In the genomic region with DNA sequence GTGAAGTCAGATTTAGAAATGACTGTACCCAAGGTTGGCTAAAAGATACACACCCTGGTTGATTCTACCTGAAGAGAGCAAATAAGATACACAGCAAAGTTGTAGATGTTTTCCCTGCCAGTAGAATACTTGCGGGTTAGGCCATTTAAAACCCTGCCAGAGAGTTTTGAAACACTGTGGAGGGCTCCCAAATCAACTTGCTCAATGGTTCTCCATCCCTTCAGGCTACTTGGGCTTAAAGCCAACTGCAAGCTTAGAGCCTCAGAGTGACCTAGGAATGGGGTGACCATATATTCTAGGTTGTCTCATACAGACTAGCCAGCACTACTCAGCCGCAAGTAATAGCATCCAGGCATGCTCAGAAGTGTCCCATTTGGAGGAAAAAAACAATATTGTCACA, we compare ENCODE assay signal across 19 cellular contexts. TPM values are rescaled to one million over a fixed set of nuclear protein-coding genes. Genes with fewer than 3 reads are reported as not detected.
A peak's percentile ranks its signal among the peaks of the same experiment; 100 is the strongest.
DNase-seq lines count a peak whose midpoint lies in the region; ATAC-seq and TF ChIP-seq lines count a peak whose summit lies in the region.
"Had no signal": no experiment of that assay in that cellular context is flagged by ENCODE, and none has a peak within 500 bp of the region (broad histone marks: within the 10 kb centered on the region; RNA-seq: fewer than 3 reads in every experiment).

No MANE protein-coding gene starts in this region.

- TF ChIP-seq CTCF in RWPE2 (IDR thresholded peaks at IDR 0.05; ENCODE audit: poor library complexity, severe bottlenecking) (no peak), fibroblast of villous mesenchyme (IDR thresholded peaks at IDR 0.05; ENCODE audit: insufficient read depth, low read depth, low read length) (no peak)

- DNase-seq in RWPE2 (ENCODE audit: low spot score) = no peak
- DNase-seq in fibroblast of villous mesenchyme (ENCODE audit: low read depth) = peak; percentile 65
- DNase-seq in NCI-H446 treated with DMSO at 0.1 percent for 48 hours (lab: John Stamatoyannopoulos, UW) = no peak
- DNase-seq: activated naive CD4-positive, alpha-beta T cell treated with anti-CD3 and anti-CD28 coated beads, Interleukin-2, amount 10 ng/mL, durations not matched to agents 7 days and 5 days; H7; head of caudate nucleus; kidney glomerular epithelial cell; NCI-H1436; NCI-H524; stimulated activated CD4-positive, alpha-beta T cell treated with anti-CD3 and anti-CD28 coated beads, Interleukin-1b, Interleukin-23, amount 100 ng/mL, for 48 hours; stimulated activated CD8-positive, alpha-beta memory T cell treated with anti-CD3 and anti-CD28 coated beads, Interleukin-4, amount 100 ng/mL, for 48 hours; T-helper 2 cell had no signal

- ATAC-seq in RWPE2 (ENCODE audit: low read depth) (no peak), HG02981 (IDR thresholded peaks at IDR 0.05; ENCODE audit: unreplicated experiment) (no peak), HG03025 (IDR thresholded peaks at IDR 0.05; ENCODE audit: low FRiP score, unreplicated experiment) (no peak), GM21723 (IDR thresholded peaks at IDR 0.05; ENCODE audit: unreplicated experiment) (no peak)
- ATAC-seq: activated CD4-positive, CD25-positive, alpha-beta regulatory T cell treated with anti-CD3 and anti-CD28 coated beads, Interleukin-2, amount 50 U/mL, for 24 hours had no signal

- peaks cover 61% of the 10 kb centered on the region for H3K4me1 ChIP-seq in ACC112 (ENCODE audit: control insufficient read depth, insufficient read depth, low read length, unreplicated experiment)
- H3K4me1 ChIP-seq in RWPE2 (ENCODE audit: insufficient read depth, poor library complexity, severe bottlenecking) = peaks cover 71% of the 10 kb centered on the region
- H3K4me1 ChIP-seq in rectal smooth muscle tissue (ENCODE audit: control insufficient read depth, insufficient read depth, low read length) = peaks cover 44% of the 10 kb centered on the region
- H3K4me1 ChIP-seq: prostate gland had no signal

- H3K9ac ChIP-seq in rectal smooth muscle tissue (ENCODE audit: low read length) = no peak overlapping the region

- H3K79me2 ChIP-seq in ACC112 (ENCODE audit: control insufficient read depth, insufficient read depth, low read length, unreplicated experiment) = peaks cover 90% of the 10 kb centered on the region

- H3K9me3 ChIP-seq in RWPE2 (ENCODE audit: severe bottlenecking) = no peaks in the 10 kb centered on the region
- H3K9me3 ChIP-seq: prostate gland had no signal

- H3K27ac ChIP-seq in ACC112 (ENCODE audit: low read depth, low read length) (peak overlapping the region; percentile 32; the same call in 1 of the 2 replicates), RWPE2 (ENCODE audit: poor library complexity, severe bottlenecking) (peak overlapping the region; percentile 40), rectal smooth muscle tissue (ENCODE audit: low read depth, low read length) (peak overlapping the region; percentile 6)
- H3K27ac ChIP-seq: prostate gland had no signal

- H3K36me3 ChIP-seq in ACC112 (ENCODE audit: insufficient read depth, low read length) (peaks cover 79% of the 10 kb centered on the region), RWPE2 (ENCODE audit: low read depth) (peaks cover 97% of the 10 kb centered on the region), rectal smooth muscle tissue (ENCODE audit: control insufficient read depth, insufficient read depth, low read length) (peaks cover 5% of the 10 kb centered on the region)
- H3K36me3 ChIP-seq: prostate gland had no signal

- H3K27me3 ChIP-seq in ACC112 (ENCODE audit: insufficient read depth, low read length) (no peaks in the 10 kb centered on the region), RWPE2 (ENCODE audit: insufficient read depth, poor library complexity, severe bottlenecking) (no peaks in the 10 kb centered on the region), rectal smooth muscle tissue (ENCODE audit: control insufficient read depth, insufficient read depth, low read length) (no peaks in the 10 kb centered on the region)

- H3K4me3 ChIP-seq in ACC112 (ENCODE audit: low read depth, low read length) (no peak overlapping the region), RWPE2 (ENCODE audit: severe bottlenecking) (no peak overlapping the region), fibroblast of villous mesenchyme (ENCODE audit: low read depth, low read length) (no peak overlapping the region), rectal smooth muscle tissue (ENCODE audit: low read length) (no peak overlapping the region)
- H3K4me3 ChIP-seq: prostate gland had no signal

- H2AFZ ChIP-seq in ACC112 (ENCODE audit: low read length, unreplicated experiment) = no peak overlapping the region

RNA-seq across cellular contexts. Expression of a gene that starts 10.0 kb away (rescaled TPM):
- 288 and 887 TPM in 2 replicates for total RNA-seq in fibroblast of villous mesenchyme

RNA-seq across cellular contexts. Expression of a gene that starts 35.3 kb away (rescaled TPM):
- 130 and 224 TPM in 2 replicates for total RNA-seq in fibroblast of villous mesenchyme
